In the genomic region with DNA sequence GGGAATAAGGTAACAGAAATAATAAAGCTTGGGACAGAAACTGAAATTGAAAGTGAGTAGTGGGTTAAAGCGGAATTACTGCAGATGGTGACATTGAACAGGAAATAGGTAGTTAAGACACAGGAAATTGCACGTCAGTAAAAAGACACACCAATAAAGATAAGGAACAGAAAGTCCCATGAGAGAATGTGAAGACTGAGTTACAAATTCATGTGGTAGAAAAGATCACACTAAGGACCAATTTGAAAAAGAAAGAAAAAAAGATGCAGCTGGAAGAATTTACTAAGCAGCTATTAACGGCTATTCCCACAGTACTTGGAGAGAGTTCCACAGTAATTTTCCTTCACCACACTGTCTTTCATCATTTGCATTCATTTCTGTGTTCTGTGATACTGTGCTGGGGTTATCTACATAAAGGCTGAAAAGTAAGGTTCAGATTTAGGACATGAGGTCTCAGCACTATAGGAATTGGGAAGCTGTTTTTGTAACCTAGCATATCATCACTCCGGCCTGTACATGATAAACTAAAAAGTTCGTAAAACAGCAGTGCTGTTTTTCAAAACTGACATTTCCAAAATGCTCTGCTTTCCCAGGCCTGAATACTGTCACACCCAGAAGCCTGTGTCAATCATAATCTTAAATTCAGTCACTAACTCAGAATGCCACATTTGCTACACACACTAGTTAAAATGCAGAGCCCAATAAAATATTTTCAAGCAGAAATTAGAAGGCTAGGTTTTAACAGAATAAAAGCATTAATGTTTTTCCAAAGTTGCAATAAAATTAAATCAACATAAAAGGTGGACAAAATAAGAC, we compare ENCODE assay signal across 1 cellular context.
TF ChIP-seq lines count a peak whose summit lies in the region.

No MANE protein-coding gene starts in this region.

TF ChIP-seq in HepG2, 621 proteins besides CTCF, POLR2A, EP300 and RAD21:
- TF ChIP-seq TCF7L2 (IDR thresholded peaks at IDR 0.05; ENCODE audit: low read depth, low read length) (0 out of 2 replicates have a peak, but pooled peaks have one; percentile 24), NR0B2 (CRISPR knock-in tag; IDR thresholded peaks at IDR 0.05) (no peak)
- TF ChIP-seq, protein P1, sequence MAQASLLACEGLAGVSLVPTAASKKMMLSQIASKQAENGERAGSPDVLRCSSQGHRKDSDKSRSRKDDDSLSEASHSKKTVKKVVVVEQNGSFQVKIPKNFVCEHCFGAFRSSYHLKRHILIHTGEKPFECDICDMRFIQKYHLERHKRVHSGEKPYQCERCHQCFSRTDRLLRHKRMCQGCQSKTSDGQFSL (CRISPR knock-in tag; IDR thresholded peaks at IDR 0.05): no peak
